10 cellular contexts compared by ENCODE assay signal in genomic region chr1:156704166-156704711, GRCh38. TPM values are rescaled to one million over a fixed set of nuclear protein-coding genes. Genes with fewer than 3 reads are reported as not detected.
DNase-seq lines count a peak whose midpoint lies in the region; ATAC-seq and TF ChIP-seq lines count a peak whose summit lies in the region.
"Had no signal": no experiment of that assay in that cellular context is flagged by ENCODE, and none has a peak within 500 bp of the region (broad histone marks: within the 10 kb centered on the region; RNA-seq: fewer than 3 reads in every experiment).

No MANE protein-coding gene starts in this region.

- DNase-seq in foreskin fibroblast (no peak), retinal pigment epithelial cell (ENCODE audit: low read depth) (no peak), OCI-M1 (lab: John Stamatoyannopoulos, UW) (no peak), AG20443 (ENCODE audit: low spot score) (no peak), testis (no peak), amniotic stem cell (lab: John Stamatoyannopoulos, UW) (no peak)
- DNase-seq: NCI-H2107 had no signal

- H3K9me3 ChIP-seq in ES-I3 (ENCODE audit: control insufficient read depth, insufficient read depth, low read length) (no peaks in the 10 kb centered on the region), testis (no peaks in the 10 kb centered on the region)

- WGBS in testis, 2 donors: 41 to 51% methylated on average over 6 to 10 of the region's 10 CpGs

- H3K4me3 ChIP-seq in foreskin fibroblast (ENCODE audit: low read depth in 1 of 2, low read length in 2 of 2) (peak overlapping the region; percentile 74 to 83), retinal pigment epithelial cell (ENCODE audit: low read length) (peak overlapping the region; percentile 54), testis (no peak overlapping the region)

- intact Hi-C loops in testis (cut with DNase I; ENCODE audit: low total_unique reads): no loop called here

- TF ChIP-seq CTCF in foreskin fibroblast (IDR thresholded peaks at IDR 0.05; ENCODE audit: low read depth, low read length) (no peak), retinal pigment epithelial cell (conservative IDR thresholded peaks at IDR 0.05; ENCODE audit: low read depth, low read length) (no peak), testis (IDR thresholded peaks at IDR 0.05) (no peak)

- peak overlapping the region; percentile 72 for H3K9ac ChIP-seq in ES-I3 (ENCODE audit: low read depth, low read length)

- H3K4me1 ChIP-seq in ES-I3 (ENCODE audit: insufficient read depth, low read length) (peaks cover 24% of the 10 kb centered on the region), testis (peaks cover 32% of the 10 kb centered on the region)

- no peaks in the 10 kb centered on the region for H3K27me3 ChIP-seq in testis

- TF ChIP-seq POLR2A in testis (IDR thresholded peaks at IDR 0.05): no peak

- H3K27ac ChIP-seq in testis: no peak overlapping the region

- no peak for ATAC-seq in SK-N-SH treated with all-trans-retinoic acid at 6 μM for 48 hours

- H3K36me3 ChIP-seq in ES-I3 (ENCODE audit: insufficient read depth, low read length): no peaks in the 10 kb centered on the region; the same call in 1 of the 2 replicates
- H3K36me3 ChIP-seq in testis (ENCODE audit: low read depth, missing control alignments): no peaks in the 10 kb centered on the region

TF ChIP-seq in SK-N-SH treated with all-trans-retinoic acid at 6 μM for 48 hours, 23 proteins besides CTCF, POLR2A, EP300 and RAD21:
- peak; percentile 19; the same call in 1 of the 2 replicates for TF ChIP-seq TOX (CRISPR knock-in tag; IDR thresholded peaks at IDR 0.05; ENCODE audit: borderline replicate concordance)
- no peak for TF ChIP-seq CREB5 (CRISPR knock-in tag; IDR thresholded peaks at IDR 0.05; ENCODE audit: low read depth)
- no peak for TF ChIP-seq ARNTL (CRISPR knock-in tag; IDR thresholded peaks at IDR 0.05; ENCODE audit: borderline replicate concordance, low read depth)
- no peak for TF ChIP-seq POU6F1 (CRISPR knock-in tag; IDR thresholded peaks at IDR 0.05; ENCODE audit: borderline replicate concordance, low read depth)
- no peak for TF ChIP-seq CSRNP3 (CRISPR knock-in tag; IDR thresholded peaks at IDR 0.05)

RNA-seq across cellular contexts. Expression of gene CRABP2, which starts 1.1 kb away (rescaled TPM):
- total RNA-seq in testis: 1 to 10 TPM; 2.1 to 6.8 TPM
- 21.0 TPM for polyA plus RNA-seq in testis (ENCODE audit: insufficient read depth, low read depth, low replicate concordance)

RNA-seq across cellular contexts. Expression of gene METTL25B, which starts 24.0 kb away (rescaled TPM):
- 10 to 100 TPM; 34.1 to 69.0 TPM for total RNA-seq in testis
- 50.5 TPM for polyA plus RNA-seq in testis (ENCODE audit: insufficient read depth, low read depth, low replicate concordance)

RNA-seq across cellular contexts. Expression of gene ISG20L2, which starts 24.3 kb away (rescaled TPM):
- total RNA-seq in testis: 100 to 1,000 TPM in 1 of 2 donors, 10 to 100 TPM in 1; 60.9 to 150 TPM
- 223 TPM for polyA plus RNA-seq in testis (ENCODE audit: insufficient read depth, low read depth, low replicate concordance)

RNA-seq across cellular contexts. Expression of gene NES, which starts 27.0 kb away (rescaled TPM):
- total RNA-seq in testis: 10 to 100 TPM; 17.6 to 27.7 TPM
- 20.7 TPM for polyA plus RNA-seq in testis (ENCODE audit: insufficient read depth, low read depth, low replicate concordance)
- total RNA-seq: activated CD4-positive, alpha-beta memory T cell treated with anti-CD3 and anti-CD28 coated beads, Interleukin-2, amount 10 ng/mL, durations not matched to agents 7 days and 5 days had no signal

RNA-seq across cellular contexts. Expression of gene MRPL24, which starts 36.6 kb away (rescaled TPM):
- 10 to 100 TPM; 36.6 to 51.7 TPM for total RNA-seq in testis
- polyA plus RNA-seq in testis (ENCODE audit: insufficient read depth, low read depth, low replicate concordance): 101 TPM

Comparison
In these comparisons a context has a peak if more than half of its experiments do, and no peak if none do; other contexts are left out.
1. H3K4me3 ChIP-seq: peak in foreskin fibroblast (2 of 2) and retinal pigment epithelial cell (single experiment); none in testis (0 of 2).